12 cellular contexts compared by ENCODE assay signal in the genomic region with DNA sequence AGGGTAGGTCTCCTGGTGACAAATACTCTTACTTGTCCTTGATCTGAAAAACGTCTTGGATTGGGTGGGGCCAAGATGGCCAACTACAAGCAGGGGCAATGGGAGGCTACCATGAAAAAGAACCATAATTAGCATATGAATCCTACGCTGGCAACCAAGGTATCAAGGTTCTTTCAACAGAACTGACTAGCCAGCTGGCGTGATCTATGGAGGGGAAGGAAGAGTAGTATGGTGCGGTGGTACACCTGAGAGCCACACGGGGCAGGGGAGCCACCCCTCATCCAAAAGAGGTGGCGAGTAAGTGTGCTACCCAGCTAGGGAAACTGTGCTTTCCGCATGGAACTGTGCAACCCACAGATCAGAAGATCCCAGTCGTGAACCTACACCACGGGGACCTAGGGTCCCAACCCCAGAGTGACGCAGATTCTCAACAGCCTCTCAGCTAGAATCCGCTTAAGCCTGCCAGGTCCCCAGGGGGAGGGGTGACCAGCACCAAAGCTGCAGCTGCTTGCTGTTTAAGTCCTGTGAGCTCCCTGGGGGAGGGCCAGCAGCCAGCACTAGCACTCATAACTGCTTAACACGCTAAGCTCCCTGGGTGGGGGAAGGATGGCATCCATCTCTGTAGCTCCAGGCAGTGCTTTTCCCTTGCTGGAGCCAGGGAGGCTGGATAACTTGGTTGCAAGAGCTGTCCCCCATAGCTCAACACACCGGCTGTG.
"Had no signal": no experiment of that assay in that cellular context is flagged by ENCODE, and none has a peak within 500 bp of the region (broad histone marks: within the 10 kb centered on the region; RNA-seq: fewer than 3 reads in every experiment).

No MANE protein-coding gene starts in this region.

- H3K4me3 ChIP-seq: hepatocyte, spleen, thoracic aorta, upper lobe of right lung had no signal

- H3K4me3 Mint-ChIP-seq: activated CD4-positive, alpha-beta memory T cell treated with anti-CD3 and anti-CD28 coated beads, Interleukin-2, amount 10 ng/mL, durations not matched to agents 7 days and 5 days; activated T-cell treated with anti-CD3 and anti-CD28 coated beads, Interleukin-2, amount 50 U/mL, for 24 hours; natural killer cell treated with Interleukin-12 subunit alpha and Interleukin-12 subunit beta and Interleukin-15 and Interleukin-18, amount 100 ng/mL, for 72 hours had no signal

- DNase-seq: activated CD4-positive, alpha-beta memory T cell treated with anti-CD3 and anti-CD28 coated beads, Interleukin-2, amount 10 ng/mL, durations not matched to agents 7 days and 5 days; activated CD4-positive, alpha-beta T cell treated with anti-CD3 and anti-CD28 coated beads for 4 hours; activated effector memory CD4-positive, alpha-beta T cell treated with Interleukin-2 at 50 U/mL for 16 hours; activated T-cell treated with anti-CD3 and anti-CD28 coated beads, Interleukin-2, amount 50 U/mL, for 24 hours; kidney glomerular epithelial cell; mesenchymal stem cell; spleen; upper lobe of right lung had no signal

- H3K4me1 ChIP-seq: spleen, upper lobe of right lung had no signal

- H3K4me1 Mint-ChIP-seq: activated CD4-positive, alpha-beta memory T cell treated with anti-CD3 and anti-CD28 coated beads, Interleukin-2, amount 10 ng/mL, durations not matched to agents 7 days and 5 days had no signal

- H3K36me3 ChIP-seq: thoracic aorta, upper lobe of right lung had no signal

- H3K27ac ChIP-seq: hepatocyte, spleen, thoracic aorta, upper lobe of right lung had no signal

- H3K27me3 Mint-ChIP-seq: activated CD4-positive, alpha-beta memory T cell treated with anti-CD3 and anti-CD28 coated beads, Interleukin-2, amount 10 ng/mL, durations not matched to agents 7 days and 5 days; activated T-cell treated with anti-CD3 and anti-CD28 coated beads, Interleukin-2, amount 50 U/mL, for 24 hours; natural killer cell treated with Interleukin-12 subunit alpha and Interleukin-12 subunit beta and Interleukin-15 and Interleukin-18, amount 100 ng/mL, for 72 hours; progenitor cell of endocrine pancreas had no signal

- H3K27me3 ChIP-seq: hepatocyte, spleen, upper lobe of right lung had no signal

- H3K9me3 ChIP-seq: upper lobe of right lung had no signal

- H3K27ac Mint-ChIP-seq: activated CD4-positive, alpha-beta memory T cell treated with anti-CD3 and anti-CD28 coated beads, Interleukin-2, amount 10 ng/mL, durations not matched to agents 7 days and 5 days; activated T-cell treated with anti-CD3 and anti-CD28 coated beads, Interleukin-2, amount 50 U/mL, for 24 hours; natural killer cell treated with Interleukin-12 subunit alpha and Interleukin-12 subunit beta and Interleukin-15 and Interleukin-18, amount 100 ng/mL, for 72 hours; progenitor cell of endocrine pancreas had no signal
